ENCODE assay signal across 28 cellular contexts in genomic region chr10:100672199-100672598, GRCh38.
"Had no signal": no experiment of that assay in that cellular context is flagged by ENCODE, and none has a peak within 500 bp of the region (broad histone marks: within the 10 kb centered on the region; RNA-seq: fewer than 3 reads in every experiment).

No MANE protein-coding gene starts in this region.

- H3K27ac ChIP-seq: neural progenitor cell, ovary, parathyroid adenoma, psoas muscle, skin epidermis, spleen, stomach, thoracic aorta, thyroid gland, tibial nerve, upper lobe of left lung, vagina had no signal

- H3K4me3 ChIP-seq: neural progenitor cell, ovary, psoas muscle, skin epidermis, smooth muscle cell, spleen, stomach, thoracic aorta, thyroid gland, tibial nerve, upper lobe of left lung, vagina had no signal

- H3K4me1 ChIP-seq: parathyroid adenoma, psoas muscle had no signal

- H2AFZ ChIP-seq: neural progenitor cell, parathyroid adenoma had no signal

- H3K79me2 ChIP-seq: parathyroid adenoma had no signal

- FAIRE-seq: urothelium cell line had no signal

- H3K27ac Mint-ChIP-seq: natural killer cell treated with Interleukin-12 subunit alpha and Interleukin-12 subunit beta and Interleukin-15 and Interleukin-18, amount 100 ng/mL, for 72 hours; neural progenitor cell; progenitor cell of endocrine pancreas; stimulated activated effector memory CD8-positive, alpha-beta T cell treated with anti-CD3 and anti-CD28 coated beads, Interleukin-12 subunit alpha, Interleukin-12 subunit beta, amount 100 ng/mL, for 72 hours; stimulated activated naive B cell treated with anti-CD40 and anti-IgM and Interleukin-4, amounts not matched to agents 10 μg/mL and 1 μg/mL and 100 μg/mL, for 72 hours; stimulated activated naive CD8-positive, alpha-beta T cell treated with anti-CD3 and anti-CD28 coated beads, Interleukin-15, Interleukin-2, amounts not matched to agents 100 ng/mL and 50 ng/mL, for 24 hours had no signal

- ATAC-seq: naive thymus-derived CD8-positive, alpha-beta T cell; natural killer cell treated with Interleukin-12 subunit alpha and Interleukin-12 subunit beta and Interleukin-15 and Interleukin-18, amount 100 ng/mL, for 72 hours; psoas muscle; right cardiac atrium; sciatic nerve; stimulated activated effector memory CD8-positive, alpha-beta T cell treated with anti-CD3 and anti-CD28 coated beads, Interleukin-12 subunit alpha, Interleukin-12 subunit beta, amount 100 ng/mL, for 72 hours; stimulated activated naive B cell treated with anti-CD40 and anti-IgM and Interleukin-4, amounts not matched to agents 10 μg/mL and 1 μg/mL and 100 μg/mL, for 72 hours had no signal

- H3K4me2 ChIP-seq: neural progenitor cell, smooth muscle cell had no signal

- DNase-seq: naive thymus-derived CD8-positive, alpha-beta T cell; occipital lobe; ovary; psoas muscle; right cardiac atrium; spleen; stimulated activated CD4-positive, alpha-beta T cell treated with anti-CD3 and anti-CD28 coated beads, Interleukin-12 subunit alpha, Interleukin-12 subunit beta, amount 100 ng/mL, for 4 hours; stimulated activated CD4-positive, alpha-beta T cell treated with anti-CD3 and anti-CD28 coated beads, Interleukin-1b, Interleukin-23, amount 100 ng/mL, for 48 hours; stimulated activated CD4-positive, alpha-beta T cell treated with anti-CD3 and anti-CD28 coated beads, Interleukin-4, amount 100 ng/mL, for 24 hours; stimulated activated naive B cell treated with anti-CD40 and anti-IgM and Interleukin-4, amounts not matched to agents 10 μg/mL and 1 μg/mL and 100 μg/mL, for 72 hours; stimulated activated naive CD4-positive, alpha-beta T cell treated with Interleukin-2 at 50 U/mL for 16 hours; stomach; thyroid gland; trophoblast cell; upper lobe of left lung had no signal

- H3K27me3 ChIP-seq: ovary, vagina had no signal

- H3K36me3 ChIP-seq: neural progenitor cell, ovary, spleen, stomach, thoracic aorta, thyroid gland, tibial nerve, upper lobe of left lung, vagina had no signal

- H3K36me3 Mint-ChIP-seq: natural killer cell treated with Interleukin-12 subunit alpha and Interleukin-12 subunit beta and Interleukin-15 and Interleukin-18, amount 100 ng/mL, for 72 hours; neural progenitor cell; stimulated activated effector memory CD8-positive, alpha-beta T cell treated with anti-CD3 and anti-CD28 coated beads, Interleukin-12 subunit alpha, Interleukin-12 subunit beta, amount 100 ng/mL, for 72 hours; stimulated activated naive B cell treated with anti-CD40 and anti-IgM and Interleukin-4, amounts not matched to agents 10 μg/mL and 1 μg/mL and 100 μg/mL, for 72 hours had no signal

- H3K9me3 Mint-ChIP-seq: naive thymus-derived CD8-positive, alpha-beta T cell; natural killer cell treated with Interleukin-12 subunit alpha and Interleukin-12 subunit beta and Interleukin-15 and Interleukin-18, amount 100 ng/mL, for 72 hours; neural progenitor cell; stimulated activated effector memory CD8-positive, alpha-beta T cell treated with anti-CD3 and anti-CD28 coated beads, Interleukin-12 subunit alpha, Interleukin-12 subunit beta, amount 100 ng/mL, for 72 hours; stimulated activated naive B cell treated with anti-CD40 and anti-IgM and Interleukin-4, amounts not matched to agents 10 μg/mL and 1 μg/mL and 100 μg/mL, for 72 hours; stimulated activated naive CD8-positive, alpha-beta T cell treated with anti-CD3 and anti-CD28 coated beads, Interleukin-15, Interleukin-2, amounts not matched to agents 100 ng/mL and 50 ng/mL, for 24 hours had no signal

- H3K9me3 ChIP-seq: ovary, psoas muscle, spleen, stomach, thoracic aorta, thyroid gland, tibial nerve, upper lobe of left lung, vagina had no signal

- H3K9ac ChIP-seq: neural progenitor cell, parathyroid adenoma had no signal

- H3K4me3 Mint-ChIP-seq: naive thymus-derived CD8-positive, alpha-beta T cell; natural killer cell treated with Interleukin-12 subunit alpha and Interleukin-12 subunit beta and Interleukin-15 and Interleukin-18, amount 100 ng/mL, for 72 hours; neural progenitor cell; stimulated activated effector memory CD8-positive, alpha-beta T cell treated with anti-CD3 and anti-CD28 coated beads, Interleukin-12 subunit alpha, Interleukin-12 subunit beta, amount 100 ng/mL, for 72 hours; stimulated activated naive B cell treated with anti-CD40 and anti-IgM and Interleukin-4, amounts not matched to agents 10 μg/mL and 1 μg/mL and 100 μg/mL, for 72 hours; stimulated activated naive CD8-positive, alpha-beta T cell treated with anti-CD3 and anti-CD28 coated beads, Interleukin-15, Interleukin-2, amounts not matched to agents 100 ng/mL and 50 ng/mL, for 24 hours had no signal
